Comparison of ENCODE assay signal across 15 cellular contexts in genomic region chr7:47045592-47045991, GRCh38.
DNase-seq lines count a peak whose midpoint lies in the region; ATAC-seq and TF ChIP-seq lines count a peak whose summit lies in the region.
"Had no signal": no experiment of that assay in that cellular context is flagged by ENCODE, and none has a peak within 500 bp of the region (broad histone marks: within the 10 kb centered on the region; RNA-seq: fewer than 3 reads in every experiment).

No MANE protein-coding gene starts in this region.

- peak; percentile 24 for ATAC-seq in Right ventricle myocardium inferior
- ATAC-seq in activated CD8-positive, alpha-beta T cell treated with anti-CD3 and anti-CD28 coated beads for 36 hours: no peak
- ATAC-seq in HG02840 (IDR thresholded peaks at IDR 0.05; ENCODE audit: low FRiP score, unreplicated experiment): no peak
- ATAC-seq: natural killer cell had no signal

- H3K4me1 Mint-ChIP-seq in neural crest cell (peaks cover 45% of the 10 kb centered on the region), immature natural killer cell (no peaks in the 10 kb centered on the region)
- H3K4me1 Mint-ChIP-seq in activated CD8-positive, alpha-beta T cell treated with anti-CD3 and anti-CD28 coated beads for 36 hours (ENCODE audit: low read depth): no peaks in the 10 kb centered on the region
- H3K4me1 Mint-ChIP-seq: natural killer cell had no signal

- H3K36me3 Mint-ChIP-seq in neural crest cell (ENCODE audit: low read depth) (no peaks in the 10 kb centered on the region), immature natural killer cell (no peaks in the 10 kb centered on the region)
- H3K36me3 Mint-ChIP-seq in activated CD8-positive, alpha-beta T cell treated with anti-CD3 and anti-CD28 coated beads for 36 hours (ENCODE audit: low read depth): no peaks in the 10 kb centered on the region
- H3K36me3 Mint-ChIP-seq: natural killer cell had no signal

- H3K27ac Mint-ChIP-seq in neural crest cell (ENCODE audit: unreplicated experiment) (peak overlapping the region; percentile 10), immature natural killer cell (no peak overlapping the region)
- no peak overlapping the region for H3K27ac Mint-ChIP-seq in activated CD8-positive, alpha-beta T cell treated with anti-CD3 and anti-CD28 coated beads for 36 hours
- H3K27ac Mint-ChIP-seq: natural killer cell had no signal

- H3K9me3 Mint-ChIP-seq in neural crest cell (no peaks in the 10 kb centered on the region), immature natural killer cell (peaks cover 0 to 7% (median under 1%) of the 10 kb centered on the region in 6 donors)
- no peaks in the 10 kb centered on the region for H3K9me3 Mint-ChIP-seq in activated CD8-positive, alpha-beta T cell treated with anti-CD3 and anti-CD28 coated beads for 36 hours

- intact Hi-C loops in Right ventricle myocardium inferior (cut with DNase I): loop anchor here (1.0 to 10.0 kb wide), 3 partner anchors 49 to 271 kb away; no protein-coding TSS in a partner anchor
- intact Hi-C loops in cardiac septum (cut with DNase I): loop anchor here (10.0 kb wide), 1 partner anchor 111 kb away; no protein-coding TSS in a partner anchor
- intact Hi-C loops in activated CD8-positive, alpha-beta T cell treated with anti-CD3 and anti-CD28 coated beads for 36 hours (cut with micrococcal nuclease): no loop called here

- H3K4me3 ChIP-seq in fibroblast of villous mesenchyme (ENCODE audit: low read depth, low read length): no peak overlapping the region
- H3K4me3 ChIP-seq: Peyer's patch had no signal

- CTCF ChIA-PET in activated CD8-positive, alpha-beta T cell treated with anti-CD3 and anti-CD28 coated beads for 36 hours (lab: Charles Lee): no interaction called here

- TF ChIP-seq CTCF in fibroblast of villous mesenchyme (IDR thresholded peaks at IDR 0.05; ENCODE audit: insufficient read depth, low read depth, low read length) (no peak), neural crest cell (conservative IDR thresholded peaks at IDR 0.05) (no peak)
- TF ChIP-seq CTCF in activated CD8-positive, alpha-beta T cell treated with anti-CD3 and anti-CD28 coated beads for 36 hours (IDR thresholded peaks at IDR 0.05): no peak

- H3K27me3 Mint-ChIP-seq in neural crest cell (ENCODE audit: low read depth): no peaks in the 10 kb centered on the region
- peaks cover 0 to 3% (median 2%) of the 10 kb centered on the region in 3 donors for H3K27me3 Mint-ChIP-seq in immature natural killer cell (ENCODE audit: low read depth in 3 of 3)
- H3K27me3 Mint-ChIP-seq in activated CD8-positive, alpha-beta T cell treated with anti-CD3 and anti-CD28 coated beads for 36 hours: no peaks in the 10 kb centered on the region

- DNase-seq in Right ventricle myocardium inferior (ENCODE audit: missing footprints) (no peak), cardiac septum (ENCODE audit: low spot score) (no peak), fibroblast of villous mesenchyme (ENCODE audit: low read depth) (peak; percentile 82), neural crest cell (ENCODE audit: low read depth, low spot score) (no peak), immature natural killer cell (no peak), putamen (ENCODE audit: low spot score) (no peak)
- no peak for DNase-seq in activated CD8-positive, alpha-beta T cell treated with anti-CD3 and anti-CD28 coated beads for 36 hours
- DNase-seq: 8988T; activated T-cell treated with anti-CD3 and anti-CD28 coated beads for 4 hours; anterior cingulate cortex; effector memory CD4-positive, alpha-beta T cell; natural killer cell; NCI-H2171; Peyer's patch had no signal

- POLR2A ChIA-PET in activated CD8-positive, alpha-beta T cell treated with anti-CD3 and anti-CD28 coated beads for 36 hours (lab: Charles Lee): no interaction called here

- no peak overlapping the region for H3K4me3 Mint-ChIP-seq in neural crest cell
- H3K4me3 Mint-ChIP-seq in immature natural killer cell: no peak overlapping the region
- H3K4me3 Mint-ChIP-seq in activated CD8-positive, alpha-beta T cell treated with anti-CD3 and anti-CD28 coated beads for 36 hours: no peak overlapping the region
- H3K4me3 Mint-ChIP-seq: natural killer cell had no signal
